In the genomic region with DNA sequence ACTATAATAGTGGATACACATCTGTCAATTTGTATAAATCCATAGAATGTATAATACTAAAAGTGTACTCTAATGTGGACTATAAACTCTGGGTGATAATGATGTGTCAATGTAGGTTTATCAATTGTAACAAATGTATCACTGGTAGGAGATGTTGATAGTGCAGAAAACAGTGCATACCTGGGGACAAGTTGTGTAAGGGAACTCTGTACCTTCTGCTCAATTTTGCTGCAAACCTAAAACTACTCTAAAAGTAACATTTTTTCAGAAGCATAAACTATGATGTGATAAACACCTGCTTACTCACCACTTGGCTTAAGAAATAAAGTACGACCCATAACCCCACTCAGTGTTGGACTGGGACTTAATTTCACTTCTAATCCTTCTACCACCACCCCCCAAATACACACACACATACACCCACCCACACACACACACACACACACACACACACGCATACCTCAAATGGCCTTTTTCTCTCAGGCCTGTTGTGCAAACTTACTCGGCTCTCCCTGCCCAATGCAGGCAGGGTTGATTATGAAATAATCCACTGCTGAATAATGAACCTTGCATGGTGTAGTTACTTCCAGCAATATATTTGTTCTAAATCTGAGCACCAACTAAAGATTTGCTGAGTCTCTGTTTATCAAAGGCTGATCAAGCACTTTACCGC, we compare ENCODE assay signal across 18 cellular contexts.
"Had no signal": no experiment of that assay in that cellular context is flagged by ENCODE, and none has a peak within 500 bp of the region (broad histone marks: within the 10 kb centered on the region; RNA-seq: fewer than 3 reads in every experiment).

No MANE protein-coding gene starts in this region.

- H3K4me1 Mint-ChIP-seq: WTC11 had no signal

- H3K4me1 ChIP-seq: left lung, upper lobe of left lung had no signal

- DNase-seq: activated CD8-positive, alpha-beta memory T cell treated with anti-CD3 and anti-CD28 coated beads for 24 hours; activated CD8-positive, alpha-beta memory T cell treated with anti-CD3 and anti-CD28 coated beads, Interleukin-2, amount 50 U/mL, for 4 hours; activated naive CD4-positive, alpha-beta T cell treated with Interleukin-2 at 50 U/mL for 16 hours; activated naive CD8-positive, alpha-beta T cell treated with anti-CD3 and anti-CD28 coated beads for 36 hours; activated T-cell treated with anti-CD3 and anti-CD28 coated beads, Interleukin-2, amount 50 U/mL, for 4 hours; amniotic stem cell; cerebellar nuclear complex; foreskin fibroblast; left lung; natural killer cell; retina; stimulated activated CD4-positive, alpha-beta T cell treated with anti-CD3 and anti-CD28 coated beads, Interleukin-4, amount 100 ng/mL, for 24 hours; stimulated activated naive CD8-positive, alpha-beta T cell treated with anti-CD3 and anti-CD28 coated beads, Interleukin-15, Interleukin-2, amounts not matched to agents 100 U/mL and 50 U/mL, for 24 hours; T-helper 9 cell; upper lobe of left lung had no signal

- H3K36me3 ChIP-seq: left lung, upper lobe of left lung had no signal

- H3K36me3 Mint-ChIP-seq: activated naive CD8-positive, alpha-beta T cell treated with anti-CD3 and anti-CD28 coated beads for 36 hours; natural killer cell had no signal

- H3K4me3 Mint-ChIP-seq: activated naive CD8-positive, alpha-beta T cell treated with anti-CD3 and anti-CD28 coated beads for 36 hours; activated T-cell treated with anti-CD3 and anti-CD28 coated beads, Interleukin-2, amount 50 U/mL, for 4 hours; natural killer cell; WTC11 had no signal

- H3K27me3 ChIP-seq: left lung, upper lobe of left lung had no signal

- H3K27ac ChIP-seq: epithelial cell of prostate, left lung, upper lobe of left lung had no signal

- H3K27ac Mint-ChIP-seq: activated naive CD8-positive, alpha-beta T cell treated with anti-CD3 and anti-CD28 coated beads for 36 hours; activated T-helper 2 cell treated with anti-CD3 and anti-CD28 coated beads, Interferon-gamma antibody, Interleukin-2, Interleukin-4, amounts not matched to agents 10 μg/mL and 5 μg/mL and 100 μg/mL, durations not matched to agents 14 hours and 24 hours and 36 hours; natural killer cell; WTC11 had no signal

- H3K9me3 Mint-ChIP-seq: activated naive CD8-positive, alpha-beta T cell treated with anti-CD3 and anti-CD28 coated beads for 36 hours; activated T-cell treated with anti-CD3 and anti-CD28 coated beads, Interleukin-2, amount 50 U/mL, for 4 hours; activated T-helper 2 cell treated with anti-CD3 and anti-CD28 coated beads, Interferon-gamma antibody, Interleukin-2, Interleukin-4, amounts not matched to agents 10 μg/mL and 5 μg/mL and 100 μg/mL, durations not matched to agents 14 hours and 24 hours and 36 hours; natural killer cell had no signal

- H3K4me3 ChIP-seq: left lung, upper lobe of left lung had no signal
